ENCODE assay signal across 13 cellular contexts in genomic region chr17:81641825-81642489, GRCh38. TPM values are rescaled to one million over a fixed set of nuclear protein-coding genes. Genes with fewer than 3 reads are reported as not detected.
DNase-seq lines count a peak whose midpoint lies in the region; ATAC-seq and TF ChIP-seq lines count a peak whose summit lies in the region.
"Had no signal": no experiment of that assay in that cellular context is flagged by ENCODE, and none has a peak within 500 bp of the region (broad histone marks: within the 10 kb centered on the region; RNA-seq: fewer than 3 reads in every experiment).

No MANE protein-coding gene starts in this region.

- H3K27me3 Mint-ChIP-seq in activated T-helper 17 cell treated with anti-CD3 and anti-CD28 coated beads, Interleukin-2, amount 50 U/mL, for 72 hours: no peaks in the 10 kb centered on the region
- H3K27me3 Mint-ChIP-seq in activated CD8-positive, alpha-beta T cell treated with anti-CD3 and anti-CD28 coated beads, Interleukin-2, amount 10 ng/mL, durations not matched to agents 7 days and 5 days (ENCODE audit: low read depth): peaks cover 4% of the 10 kb centered on the region
- H3K27me3 Mint-ChIP-seq: B cell had no signal

- TF ChIP-seq CTCF in AG04449 (IDR thresholded peaks at IDR 0.05; ENCODE audit: insufficient read depth, low read length, missing control alignments) (no peak), omental fat pad (IDR thresholded peaks at IDR 0.05) (no peak), GM13977 (IDR thresholded peaks at IDR 0.05; ENCODE audit: extremely low read depth, insufficient read depth, missing control alignments) (no peak)

- no peak for ATAC-seq in activated T-helper 17 cell treated with anti-CD3 and anti-CD28 coated beads, Interleukin-2, amount 50 U/mL, for 72 hours (replicated peaks)
- no peak for ATAC-seq in activated CD8-positive, alpha-beta T cell treated with anti-CD3 and anti-CD28 coated beads, Interleukin-2, amount 10 ng/mL, durations not matched to agents 7 days and 5 days
- ATAC-seq in omental fat pad (ENCODE audit: low FRiP score): no peak

- no peaks in the 10 kb centered on the region for H3K36me3 Mint-ChIP-seq in activated T-helper 17 cell treated with anti-CD3 and anti-CD28 coated beads, Interleukin-2, amount 50 U/mL, for 72 hours (ENCODE audit: low read depth)
- H3K36me3 Mint-ChIP-seq in activated CD8-positive, alpha-beta T cell treated with anti-CD3 and anti-CD28 coated beads, Interleukin-2, amount 10 ng/mL, durations not matched to agents 7 days and 5 days (ENCODE audit: low read depth): no peaks in the 10 kb centered on the region

- H3K27ac Mint-ChIP-seq in activated T-helper 17 cell treated with anti-CD3 and anti-CD28 coated beads, Interleukin-2, amount 50 U/mL, for 72 hours: peak overlapping the region; percentile 33
- H3K27ac Mint-ChIP-seq in activated CD8-positive, alpha-beta T cell treated with anti-CD3 and anti-CD28 coated beads, Interleukin-2, amount 10 ng/mL, durations not matched to agents 7 days and 5 days: no peak overlapping the region
- H3K27ac Mint-ChIP-seq: B cell had no signal

- CTCF ChIA-PET in AG04449 (lab: Yijun Ruan, JAX): interaction anchor here (2.5 kb wide), 1 partner anchor 40 kb away, joined by 6 read pairs; no protein-coding TSS in a partner anchor
- CTCF ChIA-PET in activated CD8-positive, alpha-beta T cell treated with anti-CD3 and anti-CD28 coated beads, Interleukin-2, amount 10 ng/mL, durations not matched to agents 7 days and 5 days (lab: Charles Lee): no interaction called here

- POLR2A ChIA-PET in AG04449 (lab: Yijun Ruan, JAX): interaction anchor here (0.6 to 1.0 kb wide), 3 partner anchors 15 to 89 kb away, joined by 3 to 4 read pairs (median 3); no protein-coding TSS in a partner anchor
- POLR2A ChIA-PET in activated CD8-positive, alpha-beta T cell treated with anti-CD3 and anti-CD28 coated beads, Interleukin-2, amount 10 ng/mL, durations not matched to agents 7 days and 5 days (lab: Charles Lee): no interaction called here

- H3K4me3 Mint-ChIP-seq in activated T-helper 17 cell treated with anti-CD3 and anti-CD28 coated beads, Interleukin-2, amount 50 U/mL, for 72 hours: no peak overlapping the region
- H3K4me3 Mint-ChIP-seq in activated CD8-positive, alpha-beta T cell treated with anti-CD3 and anti-CD28 coated beads, Interleukin-2, amount 10 ng/mL, durations not matched to agents 7 days and 5 days: no peak overlapping the region
- H3K4me3 Mint-ChIP-seq: B cell had no signal

- DNase-seq in AG04449 (ENCODE audit: low read depth, low spot score): peak; percentile 24
- DNase-seq in HPDE6-E6E7 (ENCODE audit: extremely low spot score): peak; percentile 99
- peak; percentile 79 for DNase-seq in foreskin melanocyte
- no peak for DNase-seq in activated CD8-positive, alpha-beta T cell treated with anti-CD3 and anti-CD28 coated beads, Interleukin-2, amount 10 ng/mL, durations not matched to agents 7 days and 5 days
- DNase-seq in omental fat pad (ENCODE audit: low spot score): no peak
- DNase-seq in effector CD4-positive, alpha-beta T cell: no peak
- DNase-seq in GM13977 (ENCODE audit: low spot score): no peak
- DNase-seq: activated CD8-positive, alpha-beta memory T cell treated with anti-CD3 and anti-CD28 coated beads, Interleukin-2, amount 50 U/mL, for 48 hours; NCI-H1105 treated with DMSO at 0.1 percent for 48 hours; stimulated activated naive CD4-positive, alpha-beta T cell had no signal

- H3K4me1 Mint-ChIP-seq in activated T-helper 17 cell treated with anti-CD3 and anti-CD28 coated beads, Interleukin-2, amount 50 U/mL, for 72 hours: no peaks in the 10 kb centered on the region
- H3K4me1 Mint-ChIP-seq in activated CD8-positive, alpha-beta T cell treated with anti-CD3 and anti-CD28 coated beads, Interleukin-2, amount 10 ng/mL, durations not matched to agents 7 days and 5 days (ENCODE audit: low read depth): peaks cover 6% of the 10 kb centered on the region

- no peaks in the 10 kb centered on the region for H3K9me3 Mint-ChIP-seq in activated T-helper 17 cell treated with anti-CD3 and anti-CD28 coated beads, Interleukin-2, amount 50 U/mL, for 72 hours
- no peaks in the 10 kb centered on the region for H3K9me3 Mint-ChIP-seq in activated CD8-positive, alpha-beta T cell treated with anti-CD3 and anti-CD28 coated beads, Interleukin-2, amount 10 ng/mL, durations not matched to agents 7 days and 5 days (ENCODE audit: insufficient read depth)

- in situ Hi-C loops in GM13977 (cut with MboI; ENCODE audit: low pct_unique_long_range_greater_than_20kb, low sequenced_read_pairs, unreplicated experiment): no loop called here

- peak overlapping the region; percentile 33 for H3K4me3 ChIP-seq in AG04449 (ENCODE audit: low read depth, low read length)
- H3K4me3 ChIP-seq: ascending aorta had no signal

RNA-seq across cellular contexts. Expression of gene TSPAN10, which starts 5.0 kb away (rescaled TPM):
- 1 to 10 TPM in 1 of 2 donors, under 1 TPM in 1; 0.30 to 1.4 TPM for total RNA-seq in activated T-helper 17 cell treated with anti-CD3 and anti-CD28 coated beads, Interleukin-2, amount 50 U/mL, for 72 hours
- 1 to 10 TPM; 1.2 TPM for total RNA-seq in activated CD8-positive, alpha-beta T cell treated with anti-CD3 and anti-CD28 coated beads, Interleukin-2, amount 10 ng/mL, durations not matched to agents 7 days and 5 days
- 1 to 10 TPM in 1 of 4 donors, under 1 TPM in 2, not detected in 1; 0.47 to 1.0 (median 0.48) TPM for total RNA-seq in omental fat pad
- total RNA-seq: ascending aorta had no signal

RNA-seq across cellular contexts. Expression of gene NPLOC4, which starts 5.0 kb away (rescaled TPM):
- 100 to 1,000 TPM; 101 to 103 TPM for total RNA-seq in activated T-helper 17 cell treated with anti-CD3 and anti-CD28 coated beads, Interleukin-2, amount 50 U/mL, for 72 hours
- total RNA-seq in activated CD8-positive, alpha-beta T cell treated with anti-CD3 and anti-CD28 coated beads, Interleukin-2, amount 10 ng/mL, durations not matched to agents 7 days and 5 days: 100 to 1,000 TPM; 113 TPM
- total RNA-seq in omental fat pad: 10 to 100 TPM; 58.9 to 87.7 (median 70.8) TPM

RNA-seq across cellular contexts. Expression of gene PDE6G, which starts 14.4 kb away (rescaled TPM):
- total RNA-seq in activated T-helper 17 cell treated with anti-CD3 and anti-CD28 coated beads, Interleukin-2, amount 50 U/mL, for 72 hours: 1 to 10 TPM in 1 of 2 donors, under 1 TPM in 1; 0.89 to 1.6 TPM
- 10 to 100 TPM; 76.5 to 80.3 TPM for total RNA-seq in activated CD8-positive, alpha-beta T cell treated with anti-CD3 and anti-CD28 coated beads, Interleukin-2, amount 10 ng/mL, durations not matched to agents 7 days and 5 days
- total RNA-seq in omental fat pad: 1 to 10 TPM in 1 of 4 donors, not detected in 3; 2.9 TPM
- total RNA-seq: ascending aorta had no signal

RNA-seq across cellular contexts. Expression of gene OXLD1, which starts 24.4 kb away (rescaled TPM):
- 10 to 100 TPM; 18.4 to 40.3 TPM for total RNA-seq in activated T-helper 17 cell treated with anti-CD3 and anti-CD28 coated beads, Interleukin-2, amount 50 U/mL, for 72 hours
- total RNA-seq in activated CD8-positive, alpha-beta T cell treated with anti-CD3 and anti-CD28 coated beads, Interleukin-2, amount 10 ng/mL, durations not matched to agents 7 days and 5 days: 10 to 100 TPM; 48.5 to 52.3 TPM
- 10 to 100 TPM; 18.4 to 26.5 (median 21.6) TPM for total RNA-seq in omental fat pad

RNA-seq across cellular contexts. Expression of gene CCDC137, which starts 24.6 kb away (rescaled TPM):
- 10 to 100 TPM; 29.6 to 48.6 TPM for total RNA-seq in activated T-helper 17 cell treated with anti-CD3 and anti-CD28 coated beads, Interleukin-2, amount 50 U/mL, for 72 hours
- 10 to 100 TPM; 42.3 to 43.7 TPM for total RNA-seq in activated CD8-positive, alpha-beta T cell treated with anti-CD3 and anti-CD28 coated beads, Interleukin-2, amount 10 ng/mL, durations not matched to agents 7 days and 5 days
- 10 to 100 TPM in 1 of 4 donors, 1 to 10 TPM in 3; 6.8 to 15.6 (median 9.4) TPM for total RNA-seq in omental fat pad

Comparison
In these comparisons a context has a peak if more than half of its experiments do, and no peak if none do; other contexts are left out.
1. DNase-seq: peak in AG04449 (single experiment), HPDE6-E6E7 (single experiment) and foreskin melanocyte (single experiment); none in activated CD8-positive, alpha-beta T cell treated with anti-CD3 and anti-CD28 coated beads, Interleukin-2, amount 10 ng/mL, durations not matched to agents 7 days and 5 days (single experiment), omental fat pad (single experiment), effector CD4-positive, alpha-beta T cell (single experiment) and GM13977 (single experiment).
2. RNA of gene PDE6G, which starts 14.4 kb away (total RNA-seq): 76.5 to 80.3 TPM in activated CD8-positive, alpha-beta T cell treated with anti-CD3 and anti-CD28 coated beads, Interleukin-2, amount 10 ng/mL, durations not matched to agents 7 days and 5 days; 0.89 to 1.6 TPM in activated T-helper 17 cell treated with anti-CD3 and anti-CD28 coated beads, Interleukin-2, amount 50 U/mL, for 72 hours and 2.9 TPM in omental fat pad; every median in the first group is over 10 times any median in the second.